Comparison of ENCODE assay signal across 8 cellular contexts in the genomic region with DNA sequence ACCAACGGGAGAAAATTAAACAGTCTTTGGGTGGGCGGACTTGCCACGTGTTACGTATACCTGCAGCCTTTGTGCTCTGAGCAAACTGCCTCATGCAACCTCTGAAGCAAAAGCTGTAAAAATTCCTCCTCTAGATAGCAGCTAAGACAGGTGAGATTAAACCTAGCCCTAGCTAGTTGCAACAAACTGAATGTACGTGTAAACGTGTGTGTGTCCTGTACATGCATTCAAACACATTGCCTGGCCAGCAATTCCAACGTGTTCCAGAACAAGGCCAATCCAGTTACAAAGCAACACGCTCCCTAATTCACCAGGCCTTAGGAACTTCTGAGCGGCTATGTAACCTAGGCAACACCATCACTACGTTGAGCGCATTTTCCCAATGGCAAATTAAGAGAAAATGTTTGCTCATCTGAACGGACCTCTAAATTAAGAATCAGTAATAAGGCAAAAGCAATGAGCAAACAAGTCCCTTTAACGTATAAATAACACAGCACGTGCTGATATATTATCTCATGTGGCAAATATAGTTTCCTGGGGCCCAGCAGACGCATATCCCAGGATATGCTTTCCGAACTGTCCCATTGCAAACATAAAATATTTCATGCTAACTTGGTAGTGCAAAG. TPM values are rescaled to one million over a fixed set of nuclear protein-coding genes. Genes with fewer than 3 reads are reported as not detected.
DNase-seq lines count a peak whose midpoint lies in the region; ATAC-seq, FAIRE-seq and TF ChIP-seq lines count a peak whose summit lies in the region.

No MANE protein-coding gene starts in this region.

- peaks cover 39% of the 10 kb centered on the region for H3K36me3 ChIP-seq in A673 (ENCODE audit: insufficient read depth, low read length, poor library complexity, severe bottlenecking)
- peaks cover 8 to 39% (median 28%) of the 10 kb centered on the region in 4 experiments for H3K36me3 ChIP-seq in H1 (ENCODE audit: control insufficient read depth in 2 of 4, insufficient read depth in 4 of 4, low read length in 3 of 4)
- H3K36me3 ChIP-seq in mesendoderm (ENCODE audit: control insufficient read depth, insufficient read depth, low read length), result peaks cover 5% of the 10 kb centered on the region
- H3K36me3 ChIP-seq in tibial artery, result peaks cover 8 to 24% (median 19%) of the 10 kb centered on the region in 3 donors

- H3K9me3 ChIP-seq in A673 (ENCODE audit: low read depth, low read length, poor library complexity, severe bottlenecking), result no peaks in the 10 kb centered on the region
- no peaks in the 10 kb centered on the region for H3K9me3 ChIP-seq in H1 (ENCODE audit: insufficient read depth in 2 of 2, low read depth in 1 of 2, low read length in 1 of 2)
- H3K9me3 ChIP-seq in tibial artery, result no peaks in the 10 kb centered on the region

- no peak for TF ChIP-seq RAD21 in H1 (IDR thresholded peaks at IDR 0.05 in 1 of 2, conservative IDR thresholded peaks at IDR 0.05 in 1 of 2; ENCODE audit: low read depth in 2 of 2, low read length in 2 of 2)

- peak overlapping the region; percentile 68 for H3K4me3 ChIP-seq in A673 (ENCODE audit: low read depth, low read length, poor library complexity, severe bottlenecking)
- H3K4me3 ChIP-seq in H1 (ENCODE audit: extremely low read depth in 1 of 4, insufficient read depth in 2 of 4, low read depth in 3 of 4, low read length in 4 of 4), result peak overlapping the region; percentile 83 to 94 (median 90)
- peak overlapping the region; percentile 71 for H3K4me3 ChIP-seq in mesendoderm (ENCODE audit: low read length)
- peak overlapping the region; percentile 86 for H3K4me3 ChIP-seq in tibial artery

- peaks cover 8% of the 10 kb centered on the region for H3K4me1 ChIP-seq in A673 (ENCODE audit: insufficient read depth, low read length, poor library complexity, severe bottlenecking)
- peaks cover 0 to 3% (median 0%) of the 10 kb centered on the region in 4 experiments; a peak in 2 of 7 replicates for H3K4me1 ChIP-seq in H1 (replicated peaks in 1 of 4; ENCODE audit: control insufficient read depth in 3 of 4, insufficient read depth in 4 of 4, low read length in 3 of 4)
- no peaks in the 10 kb centered on the region for H3K4me1 ChIP-seq in mesendoderm (ENCODE audit: control insufficient read depth, low read depth, low read length)
- H3K4me1 ChIP-seq in tibial artery, result peaks cover 0 to 18% (median 8%) of the 10 kb centered on the region in 4 donors

- POLR2A ChIA-PET in A673 (lab: Charles Lee; ENCODE audit: low non-redundant PET) (no interaction called here), H1 (lab: Charles Lee; ENCODE audit: partially characterized antibody) (no interaction called here)

- H2BK20ac ChIP-seq in H1 (ENCODE audit: low read length), result no peak overlapping the region

- H2BK5ac ChIP-seq in H1 (ENCODE audit: low read depth, low read length) (peak overlapping the region; percentile 85; the same call in 1 of the 2 replicates), mesendoderm (ENCODE audit: low read length) (no peak overlapping the region)

- H3K23me2 ChIP-seq in H1 (ENCODE audit: low read depth, low read length), result peaks cover 7% of the 10 kb centered on the region

- H4K8ac ChIP-seq in H1 (ENCODE audit: extremely low read depth, insufficient read depth, low read length) (peak overlapping the region; percentile 95; the same call in 1 of the 2 replicates), mesendoderm (ENCODE audit: low read depth, low read length) (no peak overlapping the region)

- H3K4me2 ChIP-seq in H1 (ENCODE audit: insufficient read depth in 1 of 2, low read depth in 2 of 2, low read length in 2 of 2) (peak overlapping the region; percentile 92 to 95), mesendoderm (ENCODE audit: low read length) (peak overlapping the region; percentile 75)

- peak; percentile 21 for ATAC-seq in HG03460 (IDR thresholded peaks at IDR 0.05; ENCODE audit: unreplicated experiment)

- intact Hi-C loops in A673 (cut with micrococcal nuclease; ENCODE audit: unreplicated experiment), result loop anchor here (1.0 kb wide), 1 partner anchor 50 kb away; a partner anchor contains a TSS
- intact Hi-C loops in tibial artery (cut with DNase I; ENCODE audit: low total_unique reads), result loop anchor here (2.0 to 10.0 kb wide), 2 partner anchors 50 to 722 kb away; a partner anchor contains a TSS

- H3K79me1 ChIP-seq in H1 (ENCODE audit: low read depth, low read length) (peaks cover 2% of the 10 kb centered on the region; the same call in 1 of the 2 replicates), mesendoderm (ENCODE audit: low read length) (peaks cover 8% of the 10 kb centered on the region)

- no peak overlapping the region for H3K14ac ChIP-seq in H1 (ENCODE audit: insufficient read length)

- peak overlapping the region; percentile 27; the same call in 1 of the 2 replicates for H2AFZ ChIP-seq in H1 (ENCODE audit: low read length)

- TF ChIP-seq POLR2A in GM12892 (IDR thresholded peaks at IDR 0.05; ENCODE audit: low read depth, low read length) (no peak), H1 (IDR thresholded peaks at IDR 0.05; ENCODE audit: control extremely low read depth in 1 of 2, low read depth in 2 of 2, low read length in 2 of 2) (no peak; a peak in 1 of 3 replicates)

- peak overlapping the region; percentile 25 for H4K5ac ChIP-seq in H1 (ENCODE audit: insufficient read length, low read depth, low read length)
- no peak overlapping the region for H4K5ac ChIP-seq in mesendoderm (ENCODE audit: low read length)

- peak overlapping the region; percentile 80 for H3K27ac ChIP-seq in A673 (ENCODE audit: low read depth, low read length, poor library complexity, severe bottlenecking)
- peak overlapping the region; percentile 81 for H3K27ac ChIP-seq in H1 (ENCODE audit: low read depth, low read length)
- no peak overlapping the region for H3K27ac ChIP-seq in mesendoderm (ENCODE audit: low read depth, low read length)
- peak overlapping the region; percentile 90 to 93 for H3K27ac ChIP-seq in tibial artery

- peak overlapping the region; percentile 29 for H4K91ac ChIP-seq in H1 (replicated peaks; ENCODE audit: insufficient read length, low read length)

- no peak overlapping the region for H2BK120ac ChIP-seq in H1 (replicated peaks; ENCODE audit: low read depth, low read length)
- H2BK120ac ChIP-seq in mesendoderm (ENCODE audit: low read depth, low read length), result no peak overlapping the region

- H3K18ac ChIP-seq in H1 (ENCODE audit: extremely low read depth, low read length), result no peak overlapping the region
- H3K18ac ChIP-seq in mesendoderm (ENCODE audit: low read length), result peak overlapping the region; percentile 81

- peak; percentile 55 for DNase-seq in A673 (ENCODE audit: low spot score)
- no peak for DNase-seq in GM12892 (ENCODE audit: insufficient read length)
- DNase-seq in SW480 (ENCODE audit: low spot score), result peak; percentile 44
- DNase-seq in H1 (ENCODE audit: low read depth in 1 of 2, low spot score in 2 of 2), result no peak
- peak; percentile 73 for DNase-seq in mesendoderm
- no peak for DNase-seq in tibial artery
- no peak for DNase-seq in effector CD8-positive, alpha-beta T cell (lab: John Stamatoyannopoulos, UW)

- H3K79me2 ChIP-seq in H1 (ENCODE audit: control insufficient read depth in 1 of 2, insufficient read depth in 2 of 2, low read length in 2 of 2) (peaks cover 0 to 30% of the 10 kb centered on the region in 2 experiments; a peak in 2 of 4 replicates), mesendoderm (ENCODE audit: control insufficient read depth, insufficient read depth, low read length) (peaks cover 9% of the 10 kb centered on the region)

- peak; percentile 89 for FAIRE-seq in GM12892 (lab: Jason Lieb, UNC)
- peak; percentile 88 for FAIRE-seq in H1 (lab: Jason Lieb, UNC)

- CTCF ChIA-PET in A673 (lab: Charles Lee), result no interaction called here
- CTCF ChIA-PET in H1 (lab: Charles Lee; ENCODE audit: partially characterized antibody), result no interaction called here

- H3K27me3 ChIP-seq in A673 (replicated peaks; ENCODE audit: insufficient read depth, low read depth, low read length, poor library complexity), result no peaks in the 10 kb centered on the region
- H3K27me3 ChIP-seq in H1 (replicated peaks in 1 of 4; ENCODE audit: control insufficient read depth in 3 of 4, extremely low read depth in 1 of 4, insufficient read depth in 3 of 4, low read length in 3 of 4), result no peaks in the 10 kb centered on the region; a peak in 1 of 7 replicates
- H3K27me3 ChIP-seq in mesendoderm (ENCODE audit: insufficient read depth, low read length, poor library complexity), result no peaks in the 10 kb centered on the region
- no peaks in the 10 kb centered on the region for H3K27me3 ChIP-seq in tibial artery

- peaks cover 2% of the 10 kb centered on the region in 2 experiments for H4K20me1 ChIP-seq in H1 (replicated peaks in 1 of 2; ENCODE audit: control insufficient read depth in 1 of 2, insufficient read depth in 2 of 2, low read length in 2 of 2)

- H3K56ac ChIP-seq in H1 (replicated peaks; ENCODE audit: insufficient read length, low read depth, low read length) (no peak overlapping the region), mesendoderm (ENCODE audit: low read length) (peak overlapping the region; percentile 90)

- H3K4ac ChIP-seq in H1 (replicated peaks; ENCODE audit: insufficient read length, low read depth, low read length) (peak overlapping the region; percentile 81), mesendoderm (ENCODE audit: low read depth, low read length) (no peak overlapping the region)

- H2BK15ac ChIP-seq in H1 (ENCODE audit: low read length) (no peak overlapping the region), mesendoderm (replicated peaks; ENCODE audit: low read depth) (no peak overlapping the region)

- H3K23ac ChIP-seq in H1 (ENCODE audit: insufficient read length), result no peak overlapping the region
- H3K23ac ChIP-seq in mesendoderm (ENCODE audit: low read length), result no peak overlapping the region

- H2AK5ac ChIP-seq in H1 (ENCODE audit: low read depth, low read length) (peak overlapping the region; percentile 3; the same call in 1 of the 2 replicates), mesendoderm (ENCODE audit: low read length) (no peak overlapping the region)

- 19% methylated on average over 16 of the region's 16 CpGs; no CpG with 5 or more reads in 1 of the 2 experiments for WGBS in H1 (ENCODE audit: extremely low coverage in 1 of 2, insufficient coverage in 1 of 2, insufficient read length in 1 of 2, insufficient replicate concordance in 2 of 2, low coverage in 1 of 2, low lambda C conversion rate in 2 of 2, missing lambda C conversion rate in 1 of 2), 2 experiments
- WGBS in mesendoderm (ENCODE audit: extremely low coverage, insufficient coverage, low lambda C conversion rate), result no CpG with 5 or more reads among the region's 16 CpGs

- no peak for TF ChIP-seq EP300 in H1 (IDR thresholded peaks at IDR 0.05; ENCODE audit: borderline replicate concordance in 1 of 2, low read depth in 2 of 2, low read length in 2 of 2)

- no peak overlapping the region; the same call in 1 of the 2 replicates for H2BK12ac ChIP-seq in H1 (ENCODE audit: low read depth, low read length)

- H3K9ac ChIP-seq in H1 (replicated peaks in 1 of 4; ENCODE audit: extremely low read depth in 1 of 4, low read depth in 3 of 4, low read length in 3 of 4) (peak overlapping the region; percentile 83 to 97 (median 90)), mesendoderm (ENCODE audit: low read length) (peak overlapping the region; percentile 77)

- no peak for TF ChIP-seq CTCF in A673 (conservative IDR thresholded peaks at IDR 0.05; ENCODE audit: low read depth, low read length)
- no peak for TF ChIP-seq CTCF in H1 (IDR thresholded peaks at IDR 0.05; ENCODE audit: control extremely low read depth in 1 of 3, insufficient read depth in 1 of 3, low read depth in 1 of 3, low read length in 3 of 3)
- no peak for TF ChIP-seq CTCF in tibial artery (IDR thresholded peaks at IDR 0.05)

- no TSS peak for BruUV-seq in A673 (replicated peaks; lab: Mats Ljungman, UMichigan)

RNA-seq across cellular contexts. Expression of a gene that starts 0.8 kb away (rescaled TPM):
- total RNA-seq in A673 (2021), result 79.4 and 87.6 TPM in 2 replicates
- polyA plus RNA-seq in GM12892 (2012; ENCODE audit: missing spikeins), result 45.0 TPM
- 48.3 and 53.2 TPM in 2 replicates for total RNA-seq in H1 (2021; fragmentation: NEBNext Ultra II Directional; extraction: Animal tissue kit (Norgen Biotek cat#: 25700))
- polyA plus RNA-seq in H1 (2011; rRNA removed), result 20.2 and 23.3 TPM in 2 replicates
- 21.9 TPM for polyA plus RNA-seq in H1 (2011; cell fraction: cytosol; rRNA removed)
- 15.8 TPM for polyA plus RNA-seq in H1 (2011; cell fraction: nucleus; rRNA removed)
- 32.6 to 61.1 TPM (median 36.5 TPM) in 4 replicates for polyA plus RNA-seq in H1 (2012, experiment 1 of 2)
- polyA plus RNA-seq in H1 (2012, experiment 2 of 2), result 9.6 TPM
- polyA plus RNA-seq in H1 (2013, experiment 1 of 2), result 44.3 TPM
- 45.8 TPM for polyA plus RNA-seq in H1 (2013, experiment 2 of 2)
- 3.9 and 6.1 TPM in 2 replicates for polyA minus RNA-seq in H1 (2011; rRNA and poly(A)+ RNA removed)
- polyA minus RNA-seq in H1 (2011; cell fraction: cytosol; rRNA and poly(A)+ RNA removed), result 8.5 TPM
- 17.5 TPM for polyA minus RNA-seq in H1 (2011; cell fraction: nucleus; rRNA and poly(A)+ RNA removed)
- 60.3 TPM for polyA plus RNA-seq in mesendoderm (2013, experiment 1 of 2)
- 60.1 TPM for polyA plus RNA-seq in mesendoderm (2013, experiment 2 of 2)

RNA-seq across cellular contexts. Expression of a gene that starts 46.4 kb away (rescaled TPM):
- 16.1 and 17.6 TPM in 2 replicates for total RNA-seq in A673 (2021)
- 0.34 TPM for polyA plus RNA-seq in GM12892 (2012; ENCODE audit: missing spikeins)
- 13.0 and 13.4 TPM in 2 replicates for total RNA-seq in H1 (2021; fragmentation: NEBNext Ultra II Directional; extraction: Animal tissue kit (Norgen Biotek cat#: 25700))
- polyA plus RNA-seq in H1 (2011; rRNA removed), result 3.6 and 4.0 TPM in 2 replicates
- 5.6 TPM for polyA plus RNA-seq in H1 (2011; cell fraction: cytosol; rRNA removed)
- polyA plus RNA-seq in H1 (2011; cell fraction: nucleus; rRNA removed), result 5.7 TPM
- 4.8 to 7.7 TPM (median 5.7 TPM) in 4 replicates for polyA plus RNA-seq in H1 (2012, experiment 1 of 2)
- polyA plus RNA-seq in H1 (2012, experiment 2 of 2), result 0.29 TPM
- polyA plus RNA-seq in H1 (2013, experiment 1 of 2), result 4.6 TPM
- 5.3 TPM for polyA plus RNA-seq in H1 (2013, experiment 2 of 2)
- polyA minus RNA-seq in H1 (2011; rRNA and poly(A)+ RNA removed), result 19.4 and 25.2 TPM in 2 replicates
- polyA minus RNA-seq in H1 (2011; cell fraction: cytosol; rRNA and poly(A)+ RNA removed), result 7.5 TPM
- polyA minus RNA-seq in H1 (2011; cell fraction: nucleus; rRNA and poly(A)+ RNA removed), result 21.7 TPM
- 5.1 TPM for polyA plus RNA-seq in mesendoderm (2013, experiment 1 of 2)
- polyA plus RNA-seq in mesendoderm (2013, experiment 2 of 2), result 4.9 TPM

RNA-seq across cellular contexts. Expression of a gene that starts 50.3 kb away (rescaled TPM):
- total RNA-seq in A673 (2021), result 38.0 and 39.0 TPM in 2 replicates
- polyA plus RNA-seq in GM12892 (2012; ENCODE audit: missing spikeins), result 16.3 TPM
- 15.7 and 16.1 TPM in 2 replicates for total RNA-seq in H1 (2021; fragmentation: NEBNext Ultra II Directional; extraction: Animal tissue kit (Norgen Biotek cat#: 25700))
- 10.8 and 11.3 TPM in 2 replicates for polyA plus RNA-seq in H1 (2011; rRNA removed)
- polyA plus RNA-seq in H1 (2011; cell fraction: cytosol; rRNA removed), result 12.9 TPM
- 14.3 TPM for polyA plus RNA-seq in H1 (2011; cell fraction: nucleus; rRNA removed)
- polyA plus RNA-seq in H1 (2012, experiment 1 of 2), result 12.6 to 22.0 TPM (median 14.5 TPM) in 4 replicates
- polyA plus RNA-seq in H1 (2012, experiment 2 of 2), result 2.1 TPM
- 15.2 TPM for polyA plus RNA-seq in H1 (2013, experiment 1 of 2)
- polyA plus RNA-seq in H1 (2013, experiment 2 of 2), result 14.9 TPM
- 6.9 and 9.2 TPM in 2 replicates for polyA minus RNA-seq in H1 (2011; rRNA and poly(A)+ RNA removed)
- 15.9 TPM for polyA minus RNA-seq in H1 (2011; cell fraction: cytosol; rRNA and poly(A)+ RNA removed)
- polyA minus RNA-seq in H1 (2011; cell fraction: nucleus; rRNA and poly(A)+ RNA removed), result 19.5 TPM
- polyA plus RNA-seq in mesendoderm (2013, experiment 1 of 2), result 14.7 TPM
- 14.3 TPM for polyA plus RNA-seq in mesendoderm (2013, experiment 2 of 2)

RNA-seq across cellular contexts. Expression of a gene that starts 50.7 kb away (rescaled TPM):
- total RNA-seq in A673 (2021), result 42.2 and 44.1 TPM in 2 replicates
- 14.9 TPM for polyA plus RNA-seq in GM12892 (2012; ENCODE audit: missing spikeins)
- total RNA-seq in H1 (2021; fragmentation: NEBNext Ultra II Directional; extraction: Animal tissue kit (Norgen Biotek cat#: 25700)), result 27.3 and 28.6 TPM in 2 replicates
- polyA plus RNA-seq in H1 (2011; rRNA removed), result 11.8 and 19.8 TPM in 2 replicates
- 19.4 TPM for polyA plus RNA-seq in H1 (2011; cell fraction: cytosol; rRNA removed)
- polyA plus RNA-seq in H1 (2011; cell fraction: nucleus; rRNA removed), result 6.8 TPM
- 15.2 to 24.1 TPM (median 17.4 TPM) in 4 replicates for polyA plus RNA-seq in H1 (2012, experiment 1 of 2)
- polyA plus RNA-seq in H1 (2012, experiment 2 of 2), result 7.3 TPM
- polyA plus RNA-seq in H1 (2013, experiment 1 of 2), result 20.3 TPM
- polyA plus RNA-seq in H1 (2013, experiment 2 of 2), result 20.1 TPM
- polyA minus RNA-seq in H1 (2011; rRNA and poly(A)+ RNA removed), result 17.6 and 27.7 TPM in 2 replicates
- polyA minus RNA-seq in H1 (2011; cell fraction: cytosol; rRNA and poly(A)+ RNA removed), result 16.6 TPM
- 20.1 TPM for polyA minus RNA-seq in H1 (2011; cell fraction: nucleus; rRNA and poly(A)+ RNA removed)
- polyA plus RNA-seq in mesendoderm (2013, experiment 1 of 2), result 25.8 TPM
- polyA plus RNA-seq in mesendoderm (2013, experiment 2 of 2), result 25.4 TPM

Comparison
In these comparisons a context has a peak if more than half of its experiments do, and no peak if none do; other contexts are left out.
1. DNase-seq: peak in A673 (single experiment), SW480 (single experiment) and mesendoderm (single experiment); none in GM12892 (single experiment), H1 (0 of 2), tibial artery (0 of 2) and effector CD8-positive, alpha-beta T cell (single experiment).
2. Peak in every context shown above with its lines, with median percentiles within 50 percentile points of each other: H3K4me3 ChIP-seq.